ENCODE assay signal across 2 cellular contexts in the genomic region with DNA sequence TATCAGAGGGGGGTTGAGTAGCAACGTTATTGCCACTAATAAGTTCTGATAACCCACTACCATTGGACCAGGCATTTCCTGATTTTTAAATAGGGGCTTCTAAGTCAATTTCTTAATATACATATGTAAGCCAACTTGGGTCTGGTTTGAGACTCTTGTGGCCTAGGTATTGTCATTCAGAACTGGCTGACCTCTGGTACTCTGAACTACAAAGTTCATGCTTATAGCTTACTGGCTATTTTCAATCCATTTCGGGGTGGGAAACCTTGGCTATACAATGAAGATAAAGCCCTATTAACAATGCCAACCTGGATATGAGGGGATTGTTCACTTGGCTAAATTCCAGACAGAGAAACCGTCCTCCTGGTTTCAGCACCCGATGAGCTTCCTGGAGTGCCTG.
A peak's percentile ranks its signal among the peaks of the same experiment; 100 is the strongest.
TF ChIP-seq lines count a peak whose summit lies in the region.

No MANE protein-coding gene starts in this region.

TF ChIP-seq in GM23338, 12 proteins besides CTCF, POLR2A, EP300 and RAD21 (continues in another document):
- TF ChIP-seq STAT1 (IDR thresholded peaks at IDR 0.05; ENCODE audit: unreplicated experiment) (no peak), ZNF114 (CRISPR knock-in tag; IDR thresholded peaks at IDR 0.05) (no peak), EZH2 (IDR thresholded peaks at IDR 0.05; ENCODE audit: low read depth, unreplicated experiment) (no peak), CREB1 (CRISPR knock-in tag; IDR thresholded peaks at IDR 0.05; ENCODE audit: low read depth) (no peak), JUNB (IDR thresholded peaks at IDR 0.05; ENCODE audit: unreplicated experiment) (no peak), POLR2AphosphoS5 (IDR thresholded peaks at IDR 0.05; ENCODE audit: low read depth) (no peak), ZNF462 (CRISPR knock-in tag; IDR thresholded peaks at IDR 0.05) (no peak), NANOG (IDR thresholded peaks at IDR 0.05; ENCODE audit: borderline replicate concordance) (no peak), ETS1 (IDR thresholded peaks at IDR 0.05) (no peak)
- TF ChIP-seq, protein P1, sequence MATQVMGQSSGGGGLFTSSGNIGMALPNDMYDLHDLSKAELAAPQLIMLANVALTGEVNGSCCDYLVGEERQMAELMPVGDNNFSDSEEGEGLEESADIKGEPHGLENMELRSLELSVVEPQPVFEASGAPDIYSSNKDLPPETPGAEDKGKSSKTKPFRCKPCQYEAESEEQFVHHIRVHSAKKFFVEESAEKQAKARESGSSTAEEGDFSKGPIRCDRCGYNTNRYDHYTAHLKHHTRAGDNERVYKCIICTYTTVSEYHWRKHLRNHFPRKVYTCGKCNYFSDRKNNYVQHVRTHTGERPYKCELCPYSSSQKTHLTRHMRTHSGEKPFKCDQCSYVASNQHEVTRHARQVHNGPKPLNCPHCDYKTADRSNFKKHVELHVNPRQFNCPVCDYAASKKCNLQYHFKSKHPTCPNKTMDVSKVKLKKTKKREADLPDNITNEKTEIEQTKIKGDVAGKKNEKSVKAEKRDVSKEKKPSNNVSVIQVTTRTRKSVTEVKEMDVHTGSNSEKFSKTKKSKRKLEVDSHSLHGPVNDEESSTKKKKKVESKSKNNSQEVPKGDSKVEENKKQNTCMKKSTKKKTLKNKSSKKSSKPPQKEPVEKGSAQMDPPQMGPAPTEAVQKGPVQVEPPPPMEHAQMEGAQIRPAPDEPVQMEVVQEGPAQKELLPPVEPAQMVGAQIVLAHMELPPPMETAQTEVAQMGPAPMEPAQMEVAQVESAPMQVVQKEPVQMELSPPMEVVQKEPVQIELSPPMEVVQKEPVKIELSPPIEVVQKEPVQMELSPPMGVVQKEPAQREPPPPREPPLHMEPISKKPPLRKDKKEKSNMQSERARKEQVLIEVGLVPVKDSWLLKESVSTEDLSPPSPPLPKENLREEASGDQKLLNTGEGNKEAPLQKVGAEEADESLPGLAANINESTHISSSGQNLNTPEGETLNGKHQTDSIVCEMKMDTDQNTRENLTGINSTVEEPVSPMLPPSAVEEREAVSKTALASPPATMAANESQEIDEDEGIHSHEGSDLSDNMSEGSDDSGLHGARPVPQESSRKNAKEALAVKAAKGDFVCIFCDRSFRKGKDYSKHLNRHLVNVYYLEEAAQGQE (IDR thresholded peaks at IDR 0.05; ENCODE audit: unreplicated experiment): no peak

TF ChIP-seq in H1, 55 proteins besides CTCF, POLR2A, EP300 and RAD21:
- no peak for TF ChIP-seq JUND (IDR thresholded peaks at IDR 0.05; ENCODE audit: low read length)
- peak; percentile 58; the same call in 1 of the 2 replicates for TF ChIP-seq POU5F1 (IDR thresholded peaks at IDR 0.05; ENCODE audit: low read depth, low read length)
